In the genomic region with DNA sequence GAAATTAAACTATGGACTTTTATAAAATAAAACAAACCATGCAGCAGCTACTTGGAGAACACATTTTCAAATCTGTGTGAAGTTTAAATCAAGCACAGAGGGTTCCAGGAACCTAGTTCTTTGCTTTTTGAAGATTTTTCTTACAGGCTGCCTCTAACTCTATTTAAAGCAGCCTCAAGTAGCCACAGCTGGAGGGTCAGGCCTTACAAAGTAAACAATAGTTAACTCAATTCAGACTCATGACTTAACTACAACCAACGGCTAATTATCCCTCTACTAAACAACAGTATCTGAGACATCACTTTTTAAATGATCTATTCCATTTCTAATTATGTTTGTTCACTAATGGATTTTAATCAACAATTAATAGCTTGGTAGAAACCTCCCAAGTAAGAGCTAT, we compare ENCODE assay signal across 15 cellular contexts. TPM values are rescaled to one million over a fixed set of nuclear protein-coding genes. Genes with fewer than 3 reads are reported as not detected.
DNase-seq lines count a peak whose midpoint lies in the region; ATAC-seq and TF ChIP-seq lines count a peak whose summit lies in the region.
"Had no signal": no experiment of that assay in that cellular context is flagged by ENCODE, and none has a peak within 500 bp of the region (broad histone marks: within the 10 kb centered on the region; RNA-seq: fewer than 3 reads in every experiment).

No MANE protein-coding gene starts in this region.

- peaks cover 86% of the 10 kb centered on the region for H3K4me1 Mint-ChIP-seq in activated naive CD8-positive, alpha-beta T cell (ENCODE audit: low read depth)
- peaks cover 83% of the 10 kb centered on the region for H3K4me1 Mint-ChIP-seq in activated naive CD8-positive, alpha-beta T cell treated with anti-CD3 and anti-CD28 coated beads, Interleukin-2, amount 50 U/mL, for 24 hours
- H3K4me1 Mint-ChIP-seq in activated T-helper 17 cell treated with anti-CD3 and anti-CD28 coated beads, Interleukin-2, amount 50 U/mL, for 72 hours = peaks cover 70% of the 10 kb centered on the region
- H3K4me1 Mint-ChIP-seq in CD14-positive monocyte = peaks cover 26% of the 10 kb centered on the region

- H3K56ac ChIP-seq in mesendoderm (ENCODE audit: low read length) = no peak overlapping the region

- no peak overlapping the region for H3K27ac Mint-ChIP-seq in activated naive CD8-positive, alpha-beta T cell
- H3K27ac Mint-ChIP-seq in activated naive CD8-positive, alpha-beta T cell treated with anti-CD3 and anti-CD28 coated beads, Interleukin-2, amount 50 U/mL, for 24 hours = no peak overlapping the region
- peak overlapping the region; percentile 92 for H3K27ac Mint-ChIP-seq in activated T-helper 17 cell treated with anti-CD3 and anti-CD28 coated beads, Interleukin-2, amount 50 U/mL, for 72 hours
- H3K27ac Mint-ChIP-seq in CD14-positive monocyte = no peak overlapping the region

- H3K4me1 ChIP-seq in mesendoderm (ENCODE audit: control insufficient read depth, low read depth, low read length) (peaks cover 24% of the 10 kb centered on the region), transverse colon (peaks cover 55 to 97% (median 78%) of the 10 kb centered on the region in 4 donors)
- H3K4me1 ChIP-seq: BE2C had no signal

- TF ChIP-seq EP300 in transverse colon (IDR thresholded peaks at IDR 0.05; ENCODE audit: low read depth) = no peak

- no peak for DNase-seq in activated naive CD8-positive, alpha-beta T cell treated with anti-CD3 and anti-CD28 coated beads, Interleukin-2, amount 50 U/mL, for 24 hours
- DNase-seq in mesendoderm (no peak), transverse colon (no peak), CD14-positive monocyte (ENCODE audit: low spot score) (no peak), germinal center (ENCODE audit: low spot score) (no peak), GM19240 (ENCODE audit: insufficient read length, low spot score) (no peak)
- DNase-seq: activated CD4-positive, alpha-beta T cell treated with anti-CD3 and anti-CD28 coated beads, Interleukin-2, amount 50 U/mL, for 4 hours; BE2C; effector memory CD4-positive, alpha-beta T cell; NCI-H510A; stimulated activated CD4-positive, alpha-beta T cell treated with anti-CD3 and anti-CD28 coated beads, Interleukin-2, amount 100 ng/mL, for 24 hours had no signal

- H3K9me3 Mint-ChIP-seq in activated naive CD8-positive, alpha-beta T cell (ENCODE audit: low read depth) = no peaks in the 10 kb centered on the region
- H3K9me3 Mint-ChIP-seq in activated naive CD8-positive, alpha-beta T cell treated with anti-CD3 and anti-CD28 coated beads, Interleukin-2, amount 50 U/mL, for 24 hours = no peaks in the 10 kb centered on the region
- H3K9me3 Mint-ChIP-seq in activated T-helper 17 cell treated with anti-CD3 and anti-CD28 coated beads, Interleukin-2, amount 50 U/mL, for 72 hours = no peaks in the 10 kb centered on the region
- H3K9me3 Mint-ChIP-seq in CD14-positive monocyte = no peaks in the 10 kb centered on the region
- H3K9me3 Mint-ChIP-seq: stimulated activated naive CD8-positive, alpha-beta T cell treated with anti-CD3 and anti-CD28 coated beads, Interleukin-15, Interleukin-2, amounts not matched to agents 100 ng/mL and 50 ng/mL, for 24 hours had no signal

- intact Hi-C loops in transverse colon (cut with DNase I; ENCODE audit: low total_unique reads) = no loop called here
- intact Hi-C loops in CD14-positive monocyte (cut with micrococcal nuclease) = no loop called here

- no peak overlapping the region for H3K27ac ChIP-seq in mesendoderm (ENCODE audit: low read depth, low read length)
- peak overlapping the region; percentile 94 to 99 (median 96) for H3K27ac ChIP-seq in transverse colon
- H3K27ac ChIP-seq: SJSA1 had no signal

- in situ Hi-C loops in transverse colon (cut with MboI; ENCODE audit: low pct_ligation_motif_present in 1 of 4, low pct_unique_long_range_greater_than_20kb in 1 of 4, low sequenced_read_pairs in 3 of 4) = no loop called here

- no peak overlapping the region for H3K9ac ChIP-seq in mesendoderm (ENCODE audit: low read length)

- H2BK120ac ChIP-seq in mesendoderm (ENCODE audit: low read depth, low read length) = no peak overlapping the region

- no peak overlapping the region for H2BK15ac ChIP-seq in mesendoderm (replicated peaks; ENCODE audit: low read depth)

- H3K79me2 ChIP-seq in mesendoderm (ENCODE audit: control insufficient read depth, insufficient read depth, low read length) = peaks cover 40% of the 10 kb centered on the region

- TF ChIP-seq CTCF in transverse colon (IDR thresholded peaks at IDR 0.05) (no peak), CD14-positive monocyte (IDR thresholded peaks at IDR 0.05) (no peak)

- ATAC-seq in activated naive CD8-positive, alpha-beta T cell treated with anti-CD3 and anti-CD28 coated beads, Interleukin-2, amount 50 U/mL, for 24 hours = no peak
- no peak for ATAC-seq in activated T-helper 17 cell treated with anti-CD3 and anti-CD28 coated beads, Interleukin-2, amount 50 U/mL, for 72 hours (replicated peaks)

- H3K36me3 Mint-ChIP-seq in activated naive CD8-positive, alpha-beta T cell = peaks cover 7% of the 10 kb centered on the region
- H3K36me3 Mint-ChIP-seq in activated naive CD8-positive, alpha-beta T cell treated with anti-CD3 and anti-CD28 coated beads, Interleukin-2, amount 50 U/mL, for 24 hours (ENCODE audit: low read depth) = peaks cover 4% of the 10 kb centered on the region
- H3K36me3 Mint-ChIP-seq in activated T-helper 17 cell treated with anti-CD3 and anti-CD28 coated beads, Interleukin-2, amount 50 U/mL, for 72 hours (ENCODE audit: low read depth) = peaks cover 8% of the 10 kb centered on the region
- H3K36me3 Mint-ChIP-seq in CD14-positive monocyte = no peaks in the 10 kb centered on the region

- H3K4ac ChIP-seq in mesendoderm (ENCODE audit: low read depth, low read length) = no peak overlapping the region

- H3K4me3 Mint-ChIP-seq in activated naive CD8-positive, alpha-beta T cell = peak overlapping the region; percentile 68
- H3K4me3 Mint-ChIP-seq in activated naive CD8-positive, alpha-beta T cell treated with anti-CD3 and anti-CD28 coated beads, Interleukin-2, amount 50 U/mL, for 24 hours = no peak overlapping the region
- H3K4me3 Mint-ChIP-seq in activated T-helper 17 cell treated with anti-CD3 and anti-CD28 coated beads, Interleukin-2, amount 50 U/mL, for 72 hours = peak overlapping the region; percentile 87
- H3K4me3 Mint-ChIP-seq in CD14-positive monocyte = no peak overlapping the region

- no peak overlapping the region for H3K4me3 ChIP-seq in mesendoderm (ENCODE audit: low read length)
- no peak overlapping the region for H3K4me3 ChIP-seq in transverse colon
- H3K4me3 ChIP-seq: SJSA1 had no signal

- peak overlapping the region; percentile 18 for H3K18ac ChIP-seq in mesendoderm (ENCODE audit: low read length)

- no peak overlapping the region for H3K23ac ChIP-seq in mesendoderm (ENCODE audit: low read length)

- H3K4me2 ChIP-seq in mesendoderm (ENCODE audit: low read length) = no peak overlapping the region

- peaks cover 21% of the 10 kb centered on the region for H3K79me1 ChIP-seq in mesendoderm (ENCODE audit: low read length)

- H3K36me3 ChIP-seq in mesendoderm (ENCODE audit: control insufficient read depth, insufficient read depth, low read length) (no peaks in the 10 kb centered on the region), transverse colon (no peaks in the 10 kb centered on the region)
- H3K36me3 ChIP-seq: BE2C, SJSA1 had no signal

- no peak for TF ChIP-seq POLR2A in transverse colon (IDR thresholded peaks at IDR 0.05)

- no peak overlapping the region for H4K5ac ChIP-seq in mesendoderm (ENCODE audit: low read length)

- no peak overlapping the region for H4K8ac ChIP-seq in mesendoderm (ENCODE audit: low read depth, low read length)

- H2AK5ac ChIP-seq in mesendoderm (ENCODE audit: low read length) = no peak overlapping the region

- no CpG with 5 or more reads among the region's 1 CpG for WGBS in mesendoderm (ENCODE audit: extremely low coverage, insufficient coverage, low lambda C conversion rate)
- WGBS in transverse colon (ENCODE audit: low coverage in 1 of 2), 2 donors = 11 to 21% methylated on average over 1 of the region's 1 CpG

- H3K27me3 ChIP-seq in mesendoderm (ENCODE audit: insufficient read depth, low read length, poor library complexity) (no peaks in the 10 kb centered on the region), transverse colon (no peaks in the 10 kb centered on the region)
- H3K27me3 ChIP-seq: SJSA1 had no signal

- no peaks in the 10 kb centered on the region for H3K9me3 ChIP-seq in transverse colon
- H3K9me3 ChIP-seq: BE2C, SJSA1 had no signal

- peaks cover 2% of the 10 kb centered on the region for H3K27me3 Mint-ChIP-seq in activated naive CD8-positive, alpha-beta T cell
- H3K27me3 Mint-ChIP-seq in activated naive CD8-positive, alpha-beta T cell treated with anti-CD3 and anti-CD28 coated beads, Interleukin-2, amount 50 U/mL, for 24 hours = peaks cover 8% of the 10 kb centered on the region
- no peaks in the 10 kb centered on the region for H3K27me3 Mint-ChIP-seq in activated T-helper 17 cell treated with anti-CD3 and anti-CD28 coated beads, Interleukin-2, amount 50 U/mL, for 72 hours
- peaks cover 0 to 4% (median 0%) of the 10 kb centered on the region in 3 donors for H3K27me3 Mint-ChIP-seq in CD14-positive monocyte (ENCODE audit: low read depth in 3 of 3)

- H2BK5ac ChIP-seq in mesendoderm (ENCODE audit: low read length) = no peak overlapping the region

RNA-seq across cellular contexts. Expression of a gene that starts 9.8 kb away (rescaled TPM):
- total RNA-seq in activated T-helper 17 cell treated with anti-CD3 and anti-CD28 coated beads, Interleukin-2, amount 50 U/mL, for 72 hours = 10 to 100 TPM; 43.3 to 54.1 TPM
- 10.9 TPM for polyA plus RNA-seq in mesendoderm (2013, experiment 1 of 2)
- polyA plus RNA-seq in mesendoderm (2013, experiment 2 of 2) = 12.6 TPM
- 10 to 100 TPM; 67.2 to 87.6 (median 79.3) TPM for total RNA-seq in transverse colon
- polyA plus RNA-seq in CD14-positive monocyte = 1 to 10 TPM in 1 of 2 donors, under 1 TPM in 1; 0.82 to 1.0 TPM

Comparison
In these comparisons a context has a peak if more than half of its experiments do, and no peak if none do; other contexts are left out.
1. H3K4me3 Mint-ChIP-seq: peak in activated naive CD8-positive, alpha-beta T cell (single experiment) and activated T-helper 17 cell treated with anti-CD3 and anti-CD28 coated beads, Interleukin-2, amount 50 U/mL, for 72 hours (single experiment); none in activated naive CD8-positive, alpha-beta T cell treated with anti-CD3 and anti-CD28 coated beads, Interleukin-2, amount 50 U/mL, for 24 hours (single experiment) and CD14-positive monocyte (0 of 2).